ENCODE assay signal across 1 cellular context in genomic region chr2:220181158-220181557, GRCh38.
TF ChIP-seq lines count a peak whose summit lies in the region.

No MANE protein-coding gene starts in this region.

TF ChIP-seq in GM23338, 12 proteins besides CTCF, POLR2A, EP300 and RAD21 (continued from another document):
- TF ChIP-seq, protein P1, sequence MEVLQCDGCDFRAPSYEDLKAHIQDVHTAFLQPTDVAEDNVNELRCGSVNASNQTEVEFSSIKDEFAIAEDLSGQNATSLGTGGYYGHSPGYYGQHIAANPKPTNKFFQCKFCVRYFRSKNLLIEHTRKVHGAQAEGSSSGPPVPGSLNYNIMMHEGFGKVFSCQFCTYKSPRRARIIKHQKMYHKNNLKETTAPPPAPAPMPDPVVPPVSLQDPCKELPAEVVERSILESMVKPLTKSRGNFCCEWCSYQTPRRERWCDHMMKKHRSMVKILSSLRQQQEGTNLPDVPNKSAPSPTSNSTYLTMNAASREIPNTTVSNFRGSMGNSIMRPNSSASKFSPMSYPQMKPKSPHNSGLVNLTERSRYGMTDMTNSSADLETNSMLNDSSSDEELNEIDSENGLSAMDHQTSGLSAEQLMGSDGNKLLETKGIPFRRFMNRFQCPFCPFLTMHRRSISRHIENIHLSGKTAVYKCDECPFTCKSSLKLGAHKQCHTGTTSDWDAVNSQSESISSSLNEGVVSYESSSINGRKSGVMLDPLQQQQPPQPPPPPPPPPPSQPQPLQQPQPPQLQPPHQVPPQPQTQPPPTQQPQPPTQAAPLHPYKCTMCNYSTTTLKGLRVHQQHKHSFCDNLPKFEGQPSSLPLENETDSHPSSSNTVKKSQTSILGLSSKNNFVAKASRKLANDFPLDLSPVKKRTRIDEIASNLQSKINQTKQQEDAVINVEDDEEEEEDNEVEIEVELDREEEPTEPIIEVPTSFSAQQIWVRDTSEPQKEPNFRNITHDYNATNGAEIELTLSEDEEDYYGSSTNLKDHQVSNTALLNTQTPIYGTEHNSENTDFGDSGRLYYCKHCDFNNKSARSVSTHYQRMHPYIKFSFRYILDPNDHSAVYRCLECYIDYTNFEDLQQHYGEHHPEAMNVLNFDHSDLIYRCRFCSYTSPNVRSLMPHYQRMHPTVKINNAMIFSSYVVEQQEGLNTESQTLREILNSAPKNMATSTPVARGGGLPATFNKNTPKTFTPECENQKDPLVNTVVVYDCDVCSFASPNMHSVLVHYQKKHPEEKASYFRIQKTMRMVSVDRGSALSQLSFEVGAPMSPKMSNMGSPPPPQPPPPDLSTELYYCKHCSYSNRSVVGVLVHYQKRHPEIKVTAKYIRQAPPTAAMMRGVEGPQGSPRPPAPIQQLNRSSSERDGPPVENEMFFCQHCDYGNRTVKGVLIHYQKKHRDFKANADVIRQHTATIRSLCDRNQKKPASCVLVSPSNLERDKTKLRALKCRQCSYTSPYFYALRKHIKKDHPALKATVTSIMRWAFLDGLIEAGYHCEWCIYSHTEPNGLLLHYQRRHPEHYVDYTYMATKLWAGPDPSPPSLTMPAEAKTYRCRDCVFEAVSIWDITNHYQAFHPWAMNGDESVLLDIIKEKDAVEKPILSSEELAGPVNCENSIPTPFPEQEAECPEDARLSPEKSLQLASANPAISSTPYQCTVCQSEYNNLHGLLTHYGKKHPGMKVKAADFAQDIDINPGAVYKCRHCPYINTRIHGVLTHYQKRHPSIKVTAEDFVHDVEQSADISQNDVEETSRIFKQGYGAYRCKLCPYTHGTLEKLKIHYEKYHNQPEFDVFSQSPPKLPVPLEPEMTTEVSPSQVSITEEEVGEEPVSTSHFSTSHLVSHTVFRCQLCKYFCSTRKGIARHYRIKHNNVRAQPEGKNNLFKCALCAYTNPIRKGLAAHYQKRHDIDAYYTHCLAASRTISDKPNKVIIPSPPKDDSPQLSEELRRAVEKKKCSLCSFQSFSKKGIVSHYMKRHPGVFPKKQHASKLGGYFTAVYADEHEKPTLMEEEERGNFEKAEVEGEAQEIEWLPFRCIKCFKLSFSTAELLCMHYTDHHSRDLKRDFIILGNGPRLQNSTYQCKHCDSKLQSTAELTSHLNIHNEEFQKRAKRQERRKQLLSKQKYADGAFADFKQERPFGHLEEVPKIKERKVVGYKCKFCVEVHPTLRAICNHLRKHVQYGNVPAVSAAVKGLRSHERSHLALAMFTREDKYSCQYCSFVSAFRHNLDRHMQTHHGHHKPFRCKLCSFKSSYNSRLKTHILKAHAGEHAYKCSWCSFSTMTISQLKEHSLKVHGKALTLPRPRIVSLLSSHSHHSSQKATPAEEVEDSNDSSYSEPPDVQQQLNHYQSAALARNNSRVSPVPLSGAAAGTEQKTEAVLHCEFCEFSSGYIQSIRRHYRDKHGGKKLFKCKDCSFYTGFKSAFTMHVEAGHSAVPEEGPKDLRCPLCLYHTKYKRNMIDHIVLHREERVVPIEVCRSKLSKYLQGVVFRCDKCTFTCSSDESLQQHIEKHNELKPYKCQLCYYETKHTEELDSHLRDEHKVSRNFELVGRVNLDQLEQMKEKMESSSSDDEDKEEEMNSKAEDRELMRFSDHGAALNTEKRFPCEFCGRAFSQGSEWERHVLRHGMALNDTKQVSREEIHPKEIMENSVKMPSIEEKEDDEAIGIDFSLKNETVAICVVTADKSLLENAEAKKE (CRISPR knock-in tag; IDR thresholded peaks at IDR 0.05) = no peak
- TF ChIP-seq EZH2 (IDR thresholded peaks at IDR 0.05; ENCODE audit: low read depth, unreplicated experiment) = no peak
- no peak for TF ChIP-seq JUNB (IDR thresholded peaks at IDR 0.05; ENCODE audit: unreplicated experiment)
- no peak for TF ChIP-seq ZNF114 (CRISPR knock-in tag; IDR thresholded peaks at IDR 0.05)
